Comparison of ENCODE assay signal across 10 cellular contexts in genomic region chr17:68539536-68540469, GRCh38. TPM values are rescaled to one million over a fixed set of nuclear protein-coding genes. Genes with fewer than 3 reads are reported as not detected.
A peak's percentile ranks its signal among the peaks of the same experiment; 100 is the strongest.
DNase-seq lines count a peak whose midpoint lies in the region; ATAC-seq and TF ChIP-seq lines count a peak whose summit lies in the region.
"Had no signal": no experiment of that assay in that cellular context is flagged by ENCODE, and none has a peak within 500 bp of the region (broad histone marks: within the 10 kb centered on the region; RNA-seq: fewer than 3 reads in every experiment).

No MANE protein-coding gene starts in this region.

- H3K27ac ChIP-seq in liver (ENCODE audit: low read depth in 1 of 2, low read length in 2 of 2) = peak overlapping the region; percentile 73 to 94
- H3K27ac ChIP-seq in CD4-positive, alpha-beta T cell (ENCODE audit: low read depth, low read length) = no peak overlapping the region
- H3K27ac ChIP-seq: KMS-11, thoracic aorta had no signal

- peak; percentile 44 for DNase-seq in AG10803 (ENCODE audit: low read depth)
- no peak for DNase-seq in astrocyte of the cerebellum (ENCODE audit: low read depth)
- no peak for DNase-seq in NCI-H1930 (lab: John Stamatoyannopoulos, UW)
- no peak for DNase-seq in CD4-positive, alpha-beta T cell

- H3K27me3 Mint-ChIP-seq in CD4-positive, alpha-beta T cell = no peaks in the 10 kb centered on the region

- H3K27ac Mint-ChIP-seq in CD4-positive, alpha-beta T cell = no peak overlapping the region

- peak overlapping the region in 1 of 2 donors; percentile 12 for H3K9ac ChIP-seq in liver (ENCODE audit: low read depth in 1 of 2, low read length in 2 of 2)
- H3K9ac ChIP-seq: KMS-11 had no signal

- ATAC-seq in GM21367 (IDR thresholded peaks at IDR 0.05; ENCODE audit: unreplicated experiment) = peak; percentile 61
- no peak for ATAC-seq in HG02610 (IDR thresholded peaks at IDR 0.05; ENCODE audit: unreplicated experiment)
- ATAC-seq in CD4-positive, alpha-beta T cell (ENCODE audit: poor library complexity) = no peak
- no peak for ATAC-seq in HG03108 (IDR thresholded peaks at IDR 0.05; ENCODE audit: unreplicated experiment)

- H3K4me3 Mint-ChIP-seq in CD4-positive, alpha-beta T cell = no peak overlapping the region

- WGBS in liver = 43% methylated on average over 20 of the region's 20 CpGs

- peak; percentile 53 for TF ChIP-seq CTCF in AG10803 (conservative IDR thresholded peaks at IDR 0.05; ENCODE audit: low read length)
- peak; percentile 7 for TF ChIP-seq CTCF in astrocyte of the cerebellum (IDR thresholded peaks at IDR 0.05; ENCODE audit: low read depth, low read length, missing control alignments)
- peak; percentile 34 for TF ChIP-seq CTCF in liver (IDR thresholded peaks at IDR 0.05; ENCODE audit: low read depth, low read length, missing input control)
- TF ChIP-seq CTCF in CD4-positive, alpha-beta T cell (IDR thresholded peaks at IDR 0.05) = no peak

- H3K9me3 ChIP-seq in liver (ENCODE audit: control insufficient read depth in 4 of 4, low read length in 3 of 4) = no peaks in the 10 kb centered on the region
- no peaks in the 10 kb centered on the region for H3K9me3 ChIP-seq in CD4-positive, alpha-beta T cell (ENCODE audit: control insufficient read depth, low read length)
- H3K9me3 ChIP-seq: thoracic aorta had no signal

- no peaks in the 10 kb centered on the region for H3K27me3 ChIP-seq in liver (ENCODE audit: control insufficient read depth in 4 of 4, insufficient read depth in 4 of 4, low read length in 3 of 4)
- no peaks in the 10 kb centered on the region for H3K27me3 ChIP-seq in CD4-positive, alpha-beta T cell (ENCODE audit: control insufficient read depth, insufficient read depth, low read length)

- POLR2A ChIA-PET in CD4-positive, alpha-beta T cell (lab: Charles Lee) = no interaction called here

- H3K9me3 Mint-ChIP-seq in CD4-positive, alpha-beta T cell = no peaks in the 10 kb centered on the region

- CTCF ChIA-PET in CD4-positive, alpha-beta T cell (lab: Charles Lee) = no interaction called here

- in situ Hi-C loops in astrocyte of the cerebellum (cut with HindIII; ENCODE audit: low sequenced_read_pairs) = no loop called here

- H3K4me1 ChIP-seq in liver (ENCODE audit: control insufficient read depth in 4 of 4, insufficient read depth in 4 of 4, low read length in 3 of 4) = peaks cover 0 to 41% (median 25%) of the 10 kb centered on the region in 4 donors

- intact Hi-C loops in CD4-positive, alpha-beta T cell (cut with DNase I, micrococcal nuclease) = loop anchor here in 1 of 2 experiments (5.0 kb wide), 1 partner anchor 707 kb away; no protein-coding TSS in a partner anchor

- TF ChIP-seq RAD21 in liver (IDR thresholded peaks at IDR 0.05) = peak; percentile 69 to 79

- H3K4me1 Mint-ChIP-seq in CD4-positive, alpha-beta T cell (ENCODE audit: low read depth) = no peaks in the 10 kb centered on the region

- peaks cover 45% of the 10 kb centered on the region for H3K36me3 Mint-ChIP-seq in CD4-positive, alpha-beta T cell (ENCODE audit: low read depth)

- H3K4me3 ChIP-seq in AG10803 (ENCODE audit: low read length) = no peak overlapping the region
- no peak overlapping the region for H3K4me3 ChIP-seq in astrocyte of the cerebellum (ENCODE audit: low read depth, low read length)
- no peak overlapping the region for H3K4me3 ChIP-seq in liver (ENCODE audit: low read depth in 1 of 3, low read length in 3 of 3)
- H3K4me3 ChIP-seq: thoracic aorta had no signal

- peaks cover 4 to 66% (median 51%) of the 10 kb centered on the region in 4 donors for H3K36me3 ChIP-seq in liver (ENCODE audit: control insufficient read depth in 4 of 4, insufficient read depth in 3 of 4, low read depth in 1 of 4, low read length in 3 of 4)

TF ChIP-seq in liver, 16 proteins besides CTCF, POLR2A, EP300 and RAD21:
- no peak for TF ChIP-seq TAF1 (conservative IDR thresholded peaks at IDR 0.05)
- TF ChIP-seq JUND (IDR thresholded peaks at IDR 0.05) = no peak
- no peak for TF ChIP-seq EGR1 (IDR thresholded peaks at IDR 0.05; ENCODE audit: low read depth in 2 of 2)
- TF ChIP-seq FOXA1 (IDR thresholded peaks at IDR 0.05) = peak; percentile 39
- TF ChIP-seq MAX (IDR thresholded peaks at IDR 0.05) = no peak
- no peak for TF ChIP-seq GABPA (IDR thresholded peaks at IDR 0.05 in 1 of 2, conservative IDR thresholded peaks at IDR 0.05 in 1 of 2)
- TF ChIP-seq ATF3 (IDR thresholded peaks at IDR 0.05) = no peak
- TF ChIP-seq HNF4A (conservative IDR thresholded peaks at IDR 0.05) = peak; percentile 41 to 46
- TF ChIP-seq RXRA (IDR thresholded peaks at IDR 0.05) = peak; percentile 50 to 80
- TF ChIP-seq YY1 (IDR thresholded peaks at IDR 0.05) = peak; percentile 9
- TF ChIP-seq HNF4G (IDR thresholded peaks at IDR 0.05) = no peak
- no peak for TF ChIP-seq REST (IDR thresholded peaks at IDR 0.05)
- peak; percentile 57 for TF ChIP-seq FOXA2 (IDR thresholded peaks at IDR 0.05)
- TF ChIP-seq SP1 (IDR thresholded peaks at IDR 0.05) = peak; percentile 40
- TF ChIP-seq ZBTB33 (IDR thresholded peaks at IDR 0.05) = no peak
- no peak for TF ChIP-seq NR2F2 (IDR thresholded peaks at IDR 0.05)
TF ChIP-seq in liver: peak in this region for 6.

RNA-seq across cellular contexts. Expression of gene PRKAR1A, which starts 27.6 kb away (rescaled TPM):
- 100 to 1,000 TPM; 117 to 118 TPM for total RNA-seq in liver
- polyA plus RNA-seq in liver = 10 to 100 TPM; 55.6 to 91.2 TPM
- total RNA-seq in CD4-positive, alpha-beta T cell = 10 to 100 TPM; 88.8 to 89.1 TPM
